Comparison of ENCODE assay signal across 26 cellular contexts in genomic region chr4:85942107-85942506, GRCh38.
"Had no signal": no experiment of that assay in that cellular context is flagged by ENCODE, and none has a peak within 500 bp of the region (broad histone marks: within the 10 kb centered on the region; RNA-seq: fewer than 3 reads in every experiment).

No MANE protein-coding gene starts in this region.

- H3K27ac ChIP-seq: brain microvascular endothelial cell, cardiac muscle cell had no signal

- H3K4me3 Mint-ChIP-seq: activated B cell treated with CpG ODN at 0.5 μM for 24 hours; activated CD4-positive, alpha-beta T cell treated with anti-CD3 and anti-CD28 coated beads, Interleukin-2, amount 10 ng/mL, durations not matched to agents 24 days and 14 days; activated CD8-positive, alpha-beta memory T cell treated with anti-CD3 and anti-CD28 coated beads, Interleukin-2, amount 10 ng/mL, durations not matched to agents 7 days and 5 days; activated naive CD4-positive, alpha-beta T cell treated with anti-CD3 and anti-CD28 coated beads for 36 hours; activated naive CD8-positive, alpha-beta T cell; activated T-helper 17 cell treated with anti-CD3 and anti-CD28 coated beads, Interleukin-2, amount 50 U/mL, for 72 hours; T-cell had no signal

- H3K36me3 ChIP-seq: brain microvascular endothelial cell, cardiac muscle cell had no signal

- H3K4me3 ChIP-seq: cardiac muscle cell had no signal

- H3K27me3 ChIP-seq: brain microvascular endothelial cell, cardiac muscle cell had no signal

- H3K36me3 Mint-ChIP-seq: activated CD8-positive, alpha-beta memory T cell treated with anti-CD3 and anti-CD28 coated beads, Interleukin-2, amount 10 ng/mL, durations not matched to agents 7 days and 5 days; activated naive CD8-positive, alpha-beta T cell; T-cell had no signal

- H3K27ac Mint-ChIP-seq: activated B cell treated with CpG ODN at 0.5 μM for 24 hours; activated CD4-positive, alpha-beta T cell treated with anti-CD3 and anti-CD28 coated beads, Interleukin-2, amount 10 ng/mL, durations not matched to agents 24 days and 14 days; activated CD8-positive, alpha-beta memory T cell treated with anti-CD3 and anti-CD28 coated beads, Interleukin-2, amount 10 ng/mL, durations not matched to agents 7 days and 5 days; activated naive CD4-positive, alpha-beta T cell treated with anti-CD3 and anti-CD28 coated beads for 36 hours; activated naive CD8-positive, alpha-beta T cell; activated T-helper 17 cell treated with anti-CD3 and anti-CD28 coated beads, Interleukin-2, amount 50 U/mL, for 72 hours; T-cell had no signal

- DNase-seq: activated B cell treated with CpG ODN at 0.5 μM for 24 hours; activated CD4-positive, alpha-beta T cell treated with anti-CD3 and anti-CD28 coated beads for 1 hour; activated CD4-positive, alpha-beta T cell treated with anti-CD3 and anti-CD28 coated beads, Interleukin-2, amount 10 ng/mL, durations not matched to agents 24 days and 14 days; activated CD4-positive, alpha-beta T cell treated with anti-CD3 and anti-CD28 coated beads, Interleukin-2, amount 50 U/mL, for 48 hours; activated CD8-positive, alpha-beta memory T cell treated with anti-CD3 and anti-CD28 coated beads, Interleukin-2, amount 10 ng/mL, durations not matched to agents 7 days and 5 days; activated gamma-delta T cell; activated naive CD4-positive, alpha-beta T cell treated with anti-CD3 and anti-CD28 coated beads for 36 hours; activated T-cell treated with anti-CD3 and anti-CD28 coated beads, Interleukin-2, amount 50 U/mL, for 48 hours; amygdala; brain microvascular endothelial cell; Karpas-422; NCI-H1092; NCI-H1417; NCI-H1930; NCI-H2171; NCI-H226; NCI-H526; NCI-H774; PC-3; SHP77 treated with DMSO at 0.1 percent for 48 hours; T-cell; T-helper 2 cell; T1000 had no signal

- H3K4me1 Mint-ChIP-seq: activated CD4-positive, alpha-beta T cell treated with anti-CD3 and anti-CD28 coated beads, Interleukin-2, amount 10 ng/mL, durations not matched to agents 24 days and 14 days; activated CD8-positive, alpha-beta memory T cell treated with anti-CD3 and anti-CD28 coated beads, Interleukin-2, amount 10 ng/mL, durations not matched to agents 7 days and 5 days; activated T-helper 17 cell treated with anti-CD3 and anti-CD28 coated beads, Interleukin-2, amount 50 U/mL, for 72 hours; T-cell had no signal

- H3K9me3 Mint-ChIP-seq: activated B cell treated with CpG ODN at 0.5 μM for 24 hours; activated CD4-positive, alpha-beta T cell treated with anti-CD3 and anti-CD28 coated beads, Interleukin-2, amount 10 ng/mL, durations not matched to agents 24 days and 14 days; activated naive CD4-positive, alpha-beta T cell treated with anti-CD3 and anti-CD28 coated beads for 36 hours; activated T-helper 17 cell treated with anti-CD3 and anti-CD28 coated beads, Interleukin-2, amount 50 U/mL, for 72 hours; T-cell had no signal

- ATAC-seq: activated CD8-positive, alpha-beta memory T cell treated with anti-CD3 and anti-CD28 coated beads, Interleukin-2, amount 10 ng/mL, durations not matched to agents 7 days and 5 days; activated T-helper 17 cell treated with anti-CD3 and anti-CD28 coated beads, Interleukin-2, amount 50 U/mL, for 72 hours; PC-3; T-cell had no signal

- H3K27me3 Mint-ChIP-seq: activated B cell treated with CpG ODN at 0.5 μM for 24 hours; activated CD4-positive, alpha-beta T cell treated with anti-CD3 and anti-CD28 coated beads, Interleukin-2, amount 10 ng/mL, durations not matched to agents 24 days and 14 days; activated CD8-positive, alpha-beta memory T cell treated with anti-CD3 and anti-CD28 coated beads, Interleukin-2, amount 10 ng/mL, durations not matched to agents 7 days and 5 days; activated naive CD8-positive, alpha-beta T cell; T-cell had no signal
